In the genomic region with DNA sequence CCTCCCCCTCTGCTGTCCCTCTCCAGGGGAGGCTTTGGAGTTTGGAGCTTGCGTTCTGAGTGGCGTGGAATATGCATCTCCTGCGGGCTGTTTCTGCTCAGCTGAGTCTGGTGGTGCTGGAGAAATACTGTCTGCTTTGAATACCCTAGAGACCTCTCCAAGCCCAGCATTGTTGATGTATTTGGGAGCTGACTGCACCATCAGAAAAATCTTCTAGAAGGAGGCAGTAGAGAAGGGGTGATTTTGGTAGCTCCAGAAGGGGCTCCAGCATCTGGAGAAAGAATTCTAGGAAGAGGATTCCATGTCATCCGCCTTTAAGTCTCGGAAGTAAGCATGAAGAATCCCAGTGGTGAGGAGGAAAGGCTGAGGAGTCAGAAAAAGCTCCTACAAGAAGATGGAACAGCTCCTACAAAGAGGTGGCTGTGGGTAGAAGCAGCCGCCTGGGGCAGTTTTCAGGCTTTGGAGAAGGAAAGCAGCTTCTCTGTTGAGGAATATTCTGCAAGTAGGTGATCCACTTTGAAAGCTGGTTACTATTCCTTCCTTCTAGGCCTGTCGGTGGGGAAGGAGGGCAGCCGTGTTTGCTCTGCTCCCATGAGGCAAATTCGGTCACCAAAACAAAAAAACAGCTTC, we compare ENCODE assay signal across 12 cellular contexts. TPM values are rescaled to one million over a fixed set of nuclear protein-coding genes. Genes with fewer than 3 reads are reported as not detected.
DNase-seq lines count a peak whose midpoint lies in the region; ATAC-seq and TF ChIP-seq lines count a peak whose summit lies in the region.
"Had no signal": no experiment of that assay in that cellular context is flagged by ENCODE, and none has a peak within 500 bp of the region (broad histone marks: within the 10 kb centered on the region; RNA-seq: fewer than 3 reads in every experiment).

No MANE protein-coding gene starts in this region.

- H3K4me1 ChIP-seq in muscle layer of colon (ENCODE audit: insufficient read depth, low read length) (peaks cover 86% of the 10 kb centered on the region), thoracic aorta (ENCODE audit: control insufficient read depth in 1 of 2, low read depth in 2 of 2) (peaks cover 26 to 59% of the 10 kb centered on the region in 2 donors)

- TF ChIP-seq CTCF in cardiac fibroblast (IDR thresholded peaks at IDR 0.05; ENCODE audit: low read depth, low read length), result no peak
- no peak for TF ChIP-seq CTCF in thoracic aorta (IDR thresholded peaks at IDR 0.05)

- ATAC-seq in thoracic aorta (ENCODE audit: insufficient number of reproducible peaks, low FRiP score, low read depth) (no peak), esophagus mucosa (no peak)

- no peak overlapping the region for H3K4me3 ChIP-seq in cardiac fibroblast (replicated peaks in 1 of 2; ENCODE audit: low read depth in 2 of 2, low read length in 2 of 2)
- peak overlapping the region in 1 of 2 donors; percentile 11 for H3K4me3 ChIP-seq in muscle layer of colon (ENCODE audit: low read depth in 1 of 2, low read length in 2 of 2)
- H3K4me3 ChIP-seq in thoracic aorta, result no peak overlapping the region

- H3K9me3 ChIP-seq in muscle layer of colon (ENCODE audit: low read length) (no peaks in the 10 kb centered on the region), thoracic aorta (no peaks in the 10 kb centered on the region)

- H3K9ac ChIP-seq in muscle layer of colon (ENCODE audit: low read length), result no peak overlapping the region

- DNase-seq in NCI-H2107 treated with DMSO at 0.1 percent for 48 hours (lab: John Stamatoyannopoulos, UW; ENCODE audit: unreplicated experiment), result peak; percentile 20
- no peak for DNase-seq in NCI-H2107 (lab: John Stamatoyannopoulos, UW)
- DNase-seq in cardiac fibroblast (ENCODE audit: low read depth in 2 of 2), result peak; percentile 43 to 61
- DNase-seq in thoracic aorta (ENCODE audit: low spot score), result no peak
- DNase-seq in iPS-NIHi11 (ENCODE audit: low spot score), result no peak
- no peak for DNase-seq in COLO829 (ENCODE audit: low spot score)
- DNase-seq: 8988T, NCI-H226, SHP77 had no signal

- H3K27me3 ChIP-seq in muscle layer of colon (ENCODE audit: control insufficient read depth in 1 of 2, insufficient read depth in 2 of 2, low read length in 2 of 2) (no peaks in the 10 kb centered on the region), thoracic aorta (replicated peaks; ENCODE audit: insufficient read depth) (no peaks in the 10 kb centered on the region)

- H3K36me3 ChIP-seq in muscle layer of colon (ENCODE audit: insufficient read depth, low read length) (peaks cover 38% of the 10 kb centered on the region), thoracic aorta (no peaks in the 10 kb centered on the region)

- H3K27ac ChIP-seq in muscle layer of colon (ENCODE audit: low read depth, low read length) (peak overlapping the region; percentile 71), thoracic aorta (peak overlapping the region; percentile 16 to 41)
- H3K27ac ChIP-seq: epithelial cell of prostate had no signal

RNA-seq across cellular contexts. Expression of a gene that starts 9.7 kb away (rescaled TPM):
- total RNA-seq in thoracic aorta (10 to 100 TPM; 35.5 to 50.3 TPM), esophagus mucosa (13.1 TPM)

Comparison
In these comparisons a context has a peak if more than half of its experiments do, and no peak if none do; other contexts are left out.
1. DNase-seq: peak in NCI-H2107 treated with DMSO at 0.1 percent for 48 hours (single experiment) and cardiac fibroblast (2 of 2); none in NCI-H2107 (single experiment), thoracic aorta (single experiment), iPS-NIHi11 (single experiment) and COLO829 (single experiment).